In genomic region chr9:134154262-134154701, GRCh38 we compare ENCODE assay signal across 34 cellular contexts. TPM values are rescaled to one million over a fixed set of nuclear protein-coding genes. Genes with fewer than 3 reads are reported as not detected.
"Had no signal": no experiment of that assay in that cellular context is flagged by ENCODE, and none has a peak within 500 bp of the region (broad histone marks: within the 10 kb centered on the region; RNA-seq: fewer than 3 reads in every experiment).

No MANE protein-coding gene starts in this region.

- H3K27me3 ChIP-seq: ovary, spleen, suprapubic skin, testis, tibial artery, transverse colon, upper lobe of right lung, uterus had no signal

- H3K79me2 ChIP-seq: parathyroid adenoma had no signal

- DNase-seq: naive B cell; naive thymus-derived CD8-positive, alpha-beta T cell; nephron progenitor cell; occipital lobe; ovary; psoas muscle; spleen; stimulated activated CD4-positive, alpha-beta T cell treated with anti-CD3 and anti-CD28 coated beads, Interleukin-12 subunit alpha, Interleukin-12 subunit beta, amount 100 ng/mL, for 4 hours; stimulated activated CD4-positive, alpha-beta T cell treated with anti-CD3 and anti-CD28 coated beads, Interleukin-1b, Interleukin-23, amount 100 ng/mL, for 48 hours; stimulated activated CD4-positive, alpha-beta T cell treated with anti-CD3 and anti-CD28 coated beads, Interleukin-4, amount 100 ng/mL, for 1 hour; stimulated activated CD4-positive, alpha-beta T cell treated with anti-CD3 and anti-CD28 coated beads, Interleukin-4, amount 100 ng/mL, for 4 hours; stimulated activated CD8-positive, alpha-beta memory T cell treated with anti-CD3 and anti-CD28 coated beads, Interleukin-4, amount 100 ng/mL, for 48 hours; stimulated activated naive CD4-positive, alpha-beta T cell; stimulated activated naive CD8-positive, alpha-beta T cell treated with anti-CD3 and anti-CD28 coated beads, Interleukin-15, amount 100 ng/mL, for 72 hours; stimulated activated naive CD8-positive, alpha-beta T cell treated with anti-CD3 and anti-CD28 coated beads, Interleukin-15, Interleukin-2, amounts not matched to agents 100 U/mL and 50 U/mL, for 24 hours; testis; tibial artery; transverse colon; upper lobe of right lung; uterus had no signal

- ATAC-seq: naive thymus-derived CD8-positive, alpha-beta T cell; natural killer cell treated with Interleukin-12 subunit alpha and Interleukin-12 subunit beta and Interleukin-15 and Interleukin-18, amount 100 ng/mL, for 72 hours; psoas muscle; sciatic nerve; stimulated activated memory B cell treated with anti-CD40 and anti-IgM and Interleukin-4, amounts not matched to agents 10 μg/mL and 1 μg/mL and 100 μg/mL, for 72 hours; stimulated activated naive CD8-positive, alpha-beta T cell treated with anti-CD3 and anti-CD28 coated beads, Interleukin-15, amount 100 ng/mL, for 72 hours; stimulated activated naive CD8-positive, alpha-beta T cell treated with anti-CD3 and anti-CD28 coated beads, Interleukin-15, Interleukin-2, amounts not matched to agents 100 U/mL and 50 U/mL, for 24 hours; upper lobe of right lung had no signal

- H3K9me3 Mint-ChIP-seq: naive B cell; naive thymus-derived CD8-positive, alpha-beta T cell; natural killer cell treated with Interleukin-12 subunit alpha and Interleukin-12 subunit beta and Interleukin-15 and Interleukin-18, amount 100 ng/mL, for 72 hours; nephron progenitor cell; neural crest cell; stimulated activated memory B cell treated with anti-CD40 and anti-IgM and Interleukin-4, amounts not matched to agents 10 μg/mL and 1 μg/mL and 100 μg/mL, for 72 hours; stimulated activated naive CD8-positive, alpha-beta T cell treated with anti-CD3 and anti-CD28 coated beads, Interleukin-15, amount 100 ng/mL, for 72 hours; type B pancreatic cell had no signal

- H3K9me3 ChIP-seq: ovary, psoas muscle, spleen, suprapubic skin, testis, tibial artery, transverse colon, upper lobe of right lung, uterus had no signal

- H2AFZ ChIP-seq: parathyroid adenoma had no signal

- H3K4me3 ChIP-seq: ovary, psoas muscle, skin epidermis, smooth muscle cell, spleen, suprapubic skin, testis, tibial artery, transverse colon, upper lobe of right lung, uterus had no signal

- H3K27ac Mint-ChIP-seq: naive B cell; naive thymus-derived CD8-positive, alpha-beta T cell; natural killer cell treated with Interleukin-12 subunit alpha and Interleukin-12 subunit beta and Interleukin-15 and Interleukin-18, amount 100 ng/mL, for 72 hours; nephron progenitor cell; progenitor cell of endocrine pancreas; stimulated activated memory B cell treated with anti-CD40 and anti-IgM and Interleukin-4, amounts not matched to agents 10 μg/mL and 1 μg/mL and 100 μg/mL, for 72 hours; type B pancreatic cell had no signal

- H3K27ac ChIP-seq: ovary, parathyroid adenoma, psoas muscle, skin epidermis, spleen, suprapubic skin, testis, tibial artery, transverse colon, upper lobe of right lung, uterus had no signal

- H3K9ac ChIP-seq: parathyroid adenoma had no signal

- H3K4me2 ChIP-seq: smooth muscle cell had no signal

- H3K36me3 ChIP-seq: ovary, uterus had no signal

- H3K27me3 Mint-ChIP-seq: naive B cell; naive thymus-derived CD8-positive, alpha-beta T cell; natural killer cell treated with Interleukin-12 subunit alpha and Interleukin-12 subunit beta and Interleukin-15 and Interleukin-18, amount 100 ng/mL, for 72 hours; progenitor cell of endocrine pancreas; stimulated activated memory B cell treated with anti-CD40 and anti-IgM and Interleukin-4, amounts not matched to agents 10 μg/mL and 1 μg/mL and 100 μg/mL, for 72 hours; stimulated activated naive CD8-positive, alpha-beta T cell treated with anti-CD3 and anti-CD28 coated beads, Interleukin-15, amount 100 ng/mL, for 72 hours; type B pancreatic cell had no signal

- H3K4me3 Mint-ChIP-seq: naive thymus-derived CD8-positive, alpha-beta T cell; natural killer cell treated with Interleukin-12 subunit alpha and Interleukin-12 subunit beta and Interleukin-15 and Interleukin-18, amount 100 ng/mL, for 72 hours; nephron progenitor cell; neural crest cell; stimulated activated memory B cell treated with anti-CD40 and anti-IgM and Interleukin-4, amounts not matched to agents 10 μg/mL and 1 μg/mL and 100 μg/mL, for 72 hours; stimulated activated naive CD8-positive, alpha-beta T cell treated with anti-CD3 and anti-CD28 coated beads, Interleukin-15, amount 100 ng/mL, for 72 hours; type B pancreatic cell had no signal

- H3K4me1 ChIP-seq: parathyroid adenoma, psoas muscle, suprapubic skin, testis, tibial artery, transverse colon, upper lobe of right lung, uterus had no signal

- H3K4me1 Mint-ChIP-seq: naive B cell; neural crest cell; stimulated activated naive CD8-positive, alpha-beta T cell treated with anti-CD3 and anti-CD28 coated beads, Interleukin-15, amount 100 ng/mL, for 72 hours had no signal

- H3K36me3 Mint-ChIP-seq: natural killer cell treated with Interleukin-12 subunit alpha and Interleukin-12 subunit beta and Interleukin-15 and Interleukin-18, amount 100 ng/mL, for 72 hours had no signal

RNA-seq across cellular contexts. Expression of gene RNU6ATAC, which starts 10.1 kb away (rescaled TPM):
- total RNA-seq: occipital lobe, osteoblast, renal cortical epithelial cell, smooth muscle cell, suprapubic skin, testis, transverse colon, urinary bladder had no signal
- polyA plus RNA-seq: naive thymus-derived CD8-positive, alpha-beta T cell; ovary; psoas muscle; smooth muscle cell; spleen; thymus; urinary bladder had no signal
